1 cellular context compared by ENCODE assay signal in the genomic region with DNA sequence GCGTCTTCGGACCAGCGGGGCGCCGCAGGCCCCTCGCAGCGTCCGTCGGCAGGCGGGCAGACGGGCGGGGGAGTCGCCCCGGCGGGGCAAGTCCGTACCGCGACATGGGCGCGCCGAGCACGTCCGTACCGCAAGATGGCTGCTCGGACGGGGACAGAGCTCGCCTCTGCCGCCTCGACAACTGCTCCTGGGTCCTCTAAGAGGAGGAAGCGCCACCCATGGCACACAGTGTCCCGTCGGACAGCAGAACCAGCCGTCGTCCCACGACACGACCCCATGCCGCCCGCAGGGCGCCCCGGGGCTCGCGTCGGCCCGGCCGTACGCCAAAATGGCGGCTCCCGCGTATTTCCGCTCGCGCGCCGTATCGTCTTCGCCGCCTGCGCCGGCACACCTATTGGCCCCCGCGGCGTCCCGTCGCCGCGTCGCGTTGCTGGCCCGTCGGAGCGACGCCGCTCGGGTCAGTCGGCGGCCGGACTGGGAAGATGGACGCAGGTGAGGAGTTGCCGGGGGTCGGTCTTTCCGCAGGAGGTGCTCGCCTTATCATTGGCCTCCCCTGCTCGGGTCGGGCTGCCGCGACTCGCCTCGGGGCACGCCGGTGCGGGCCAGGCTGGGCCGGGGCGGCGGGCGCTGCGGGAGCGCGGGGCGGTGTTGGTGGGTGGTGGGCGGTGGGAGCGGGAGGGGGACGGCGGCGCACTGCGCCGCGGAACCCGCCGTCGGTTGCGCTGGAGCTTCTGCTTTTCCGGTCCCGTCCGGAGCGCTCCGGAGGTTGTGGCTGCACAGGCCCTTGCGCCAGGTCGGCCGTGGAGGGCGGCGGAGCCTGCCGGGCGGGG.
TF ChIP-seq lines count a peak whose summit lies in the region.

A gene (plus strand): TSS at position 461 of the 830 bp plus-strand sequence. CDS start 22 bp downstream, at position 483.

TF ChIP-seq in K562, 482 proteins besides CTCF, POLR2A, EP300 and RAD21 (continued from another document and continues in another):
- TF ChIP-seq NR2C2 (CRISPR knock-in tag; IDR thresholded peaks at IDR 0.05) (peak; percentile 75; the same call in 1 of the 2 replicates), NR2C2 (tag; IDR thresholded peaks at IDR 0.05) (peak; percentile 96), POLR2H (tag; IDR thresholded peaks at IDR 0.05; ENCODE audit: low read depth) (no peak), GTF2A2 (tag; IDR thresholded peaks at IDR 0.05) (no peak), ZBTB17 (CRISPR knock-in tag; IDR thresholded peaks at IDR 0.05) (no peak), SIN3B (IDR thresholded peaks at IDR 0.05; ENCODE audit: low read depth) (peak; percentile 91), SP1 (CRISPR knock-in tag; IDR thresholded peaks at IDR 0.05) (peak; percentile 42; the same call in 1 of the 2 replicates), MCM5 (IDR thresholded peaks at IDR 0.05; ENCODE audit: low read depth) (no peak), CBX3 (IDR thresholded peaks at IDR 0.05; ENCODE audit: borderline replicate concordance in 1 of 2, low read length in 2 of 2) (no peak), E2F3 (CRISPR knock-in tag; IDR thresholded peaks at IDR 0.05) (peak; percentile 79; the same call in 1 of the 2 replicates), ILF3 (IDR thresholded peaks at IDR 0.05; ENCODE audit: borderline replicate concordance) (no peak), GABPB1 (CRISPR knock-in tag; IDR thresholded peaks at IDR 0.05) (peak; percentile 90), SMAD4 (CRISPR knock-in tag; conservative IDR thresholded peaks at IDR 0.05) (peak; percentile 82; the same call in 1 of the 2 replicates)
- TF ChIP-seq, protein P1, sequence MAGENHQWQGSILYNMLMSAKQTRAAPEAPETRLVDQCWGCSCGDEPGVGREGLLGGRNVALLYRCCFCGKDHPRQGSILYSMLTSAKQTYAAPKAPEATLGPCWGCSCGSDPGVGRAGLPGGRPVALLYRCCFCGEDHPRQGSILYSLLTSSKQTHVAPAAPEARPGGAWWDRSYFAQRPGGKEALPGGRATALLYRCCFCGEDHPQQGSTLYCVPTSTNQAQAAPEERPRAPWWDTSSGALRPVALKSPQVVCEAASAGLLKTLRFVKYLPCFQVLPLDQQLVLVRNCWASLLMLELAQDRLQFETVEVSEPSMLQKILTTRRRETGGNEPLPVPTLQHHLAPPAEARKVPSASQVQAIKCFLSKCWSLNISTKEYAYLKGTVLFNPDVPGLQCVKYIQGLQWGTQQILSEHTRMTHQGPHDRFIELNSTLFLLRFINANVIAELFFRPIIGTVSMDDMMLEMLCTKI (IDR thresholded peaks at IDR 0.05; ENCODE audit: partially characterized antibody) = no peak
- TF ChIP-seq, protein P2, sequence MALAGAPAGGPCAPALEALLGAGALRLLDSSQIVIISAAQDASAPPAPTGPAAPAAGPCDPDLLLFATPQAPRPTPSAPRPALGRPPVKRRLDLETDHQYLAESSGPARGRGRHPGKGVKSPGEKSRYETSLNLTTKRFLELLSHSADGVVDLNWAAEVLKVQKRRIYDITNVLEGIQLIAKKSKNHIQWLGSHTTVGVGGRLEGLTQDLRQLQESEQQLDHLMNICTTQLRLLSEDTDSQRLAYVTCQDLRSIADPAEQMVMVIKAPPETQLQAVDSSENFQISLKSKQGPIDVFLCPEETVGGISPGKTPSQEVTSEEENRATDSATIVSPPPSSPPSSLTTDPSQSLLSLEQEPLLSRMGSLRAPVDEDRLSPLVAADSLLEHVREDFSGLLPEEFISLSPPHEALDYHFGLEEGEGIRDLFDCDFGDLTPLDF (CRISPR knock-in tag; IDR thresholded peaks at IDR 0.05) = peak; percentile 68; the same call in 1 of the 2 replicates
- TF ChIP-seq, protein P3, sequence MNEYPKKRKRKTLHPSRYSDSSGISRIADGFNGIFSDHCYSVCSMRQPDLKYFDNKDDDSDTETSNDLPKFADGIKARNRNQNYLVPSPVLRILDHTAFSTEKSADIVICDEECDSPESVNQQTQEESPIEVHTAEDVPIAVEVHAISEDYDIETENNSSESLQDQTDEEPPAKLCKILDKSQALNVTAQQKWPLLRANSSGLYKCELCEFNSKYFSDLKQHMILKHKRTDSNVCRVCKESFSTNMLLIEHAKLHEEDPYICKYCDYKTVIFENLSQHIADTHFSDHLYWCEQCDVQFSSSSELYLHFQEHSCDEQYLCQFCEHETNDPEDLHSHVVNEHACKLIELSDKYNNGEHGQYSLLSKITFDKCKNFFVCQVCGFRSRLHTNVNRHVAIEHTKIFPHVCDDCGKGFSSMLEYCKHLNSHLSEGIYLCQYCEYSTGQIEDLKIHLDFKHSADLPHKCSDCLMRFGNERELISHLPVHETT (CRISPR knock-in tag; conservative IDR thresholded peaks at IDR 0.05 in 1 of 2, IDR thresholded peaks at IDR 0.05 in 1 of 2) = peak in 1 of 2 experiments; percentile 96; a peak in 2 of 4 replicates
- TF ChIP-seq, protein P4, sequence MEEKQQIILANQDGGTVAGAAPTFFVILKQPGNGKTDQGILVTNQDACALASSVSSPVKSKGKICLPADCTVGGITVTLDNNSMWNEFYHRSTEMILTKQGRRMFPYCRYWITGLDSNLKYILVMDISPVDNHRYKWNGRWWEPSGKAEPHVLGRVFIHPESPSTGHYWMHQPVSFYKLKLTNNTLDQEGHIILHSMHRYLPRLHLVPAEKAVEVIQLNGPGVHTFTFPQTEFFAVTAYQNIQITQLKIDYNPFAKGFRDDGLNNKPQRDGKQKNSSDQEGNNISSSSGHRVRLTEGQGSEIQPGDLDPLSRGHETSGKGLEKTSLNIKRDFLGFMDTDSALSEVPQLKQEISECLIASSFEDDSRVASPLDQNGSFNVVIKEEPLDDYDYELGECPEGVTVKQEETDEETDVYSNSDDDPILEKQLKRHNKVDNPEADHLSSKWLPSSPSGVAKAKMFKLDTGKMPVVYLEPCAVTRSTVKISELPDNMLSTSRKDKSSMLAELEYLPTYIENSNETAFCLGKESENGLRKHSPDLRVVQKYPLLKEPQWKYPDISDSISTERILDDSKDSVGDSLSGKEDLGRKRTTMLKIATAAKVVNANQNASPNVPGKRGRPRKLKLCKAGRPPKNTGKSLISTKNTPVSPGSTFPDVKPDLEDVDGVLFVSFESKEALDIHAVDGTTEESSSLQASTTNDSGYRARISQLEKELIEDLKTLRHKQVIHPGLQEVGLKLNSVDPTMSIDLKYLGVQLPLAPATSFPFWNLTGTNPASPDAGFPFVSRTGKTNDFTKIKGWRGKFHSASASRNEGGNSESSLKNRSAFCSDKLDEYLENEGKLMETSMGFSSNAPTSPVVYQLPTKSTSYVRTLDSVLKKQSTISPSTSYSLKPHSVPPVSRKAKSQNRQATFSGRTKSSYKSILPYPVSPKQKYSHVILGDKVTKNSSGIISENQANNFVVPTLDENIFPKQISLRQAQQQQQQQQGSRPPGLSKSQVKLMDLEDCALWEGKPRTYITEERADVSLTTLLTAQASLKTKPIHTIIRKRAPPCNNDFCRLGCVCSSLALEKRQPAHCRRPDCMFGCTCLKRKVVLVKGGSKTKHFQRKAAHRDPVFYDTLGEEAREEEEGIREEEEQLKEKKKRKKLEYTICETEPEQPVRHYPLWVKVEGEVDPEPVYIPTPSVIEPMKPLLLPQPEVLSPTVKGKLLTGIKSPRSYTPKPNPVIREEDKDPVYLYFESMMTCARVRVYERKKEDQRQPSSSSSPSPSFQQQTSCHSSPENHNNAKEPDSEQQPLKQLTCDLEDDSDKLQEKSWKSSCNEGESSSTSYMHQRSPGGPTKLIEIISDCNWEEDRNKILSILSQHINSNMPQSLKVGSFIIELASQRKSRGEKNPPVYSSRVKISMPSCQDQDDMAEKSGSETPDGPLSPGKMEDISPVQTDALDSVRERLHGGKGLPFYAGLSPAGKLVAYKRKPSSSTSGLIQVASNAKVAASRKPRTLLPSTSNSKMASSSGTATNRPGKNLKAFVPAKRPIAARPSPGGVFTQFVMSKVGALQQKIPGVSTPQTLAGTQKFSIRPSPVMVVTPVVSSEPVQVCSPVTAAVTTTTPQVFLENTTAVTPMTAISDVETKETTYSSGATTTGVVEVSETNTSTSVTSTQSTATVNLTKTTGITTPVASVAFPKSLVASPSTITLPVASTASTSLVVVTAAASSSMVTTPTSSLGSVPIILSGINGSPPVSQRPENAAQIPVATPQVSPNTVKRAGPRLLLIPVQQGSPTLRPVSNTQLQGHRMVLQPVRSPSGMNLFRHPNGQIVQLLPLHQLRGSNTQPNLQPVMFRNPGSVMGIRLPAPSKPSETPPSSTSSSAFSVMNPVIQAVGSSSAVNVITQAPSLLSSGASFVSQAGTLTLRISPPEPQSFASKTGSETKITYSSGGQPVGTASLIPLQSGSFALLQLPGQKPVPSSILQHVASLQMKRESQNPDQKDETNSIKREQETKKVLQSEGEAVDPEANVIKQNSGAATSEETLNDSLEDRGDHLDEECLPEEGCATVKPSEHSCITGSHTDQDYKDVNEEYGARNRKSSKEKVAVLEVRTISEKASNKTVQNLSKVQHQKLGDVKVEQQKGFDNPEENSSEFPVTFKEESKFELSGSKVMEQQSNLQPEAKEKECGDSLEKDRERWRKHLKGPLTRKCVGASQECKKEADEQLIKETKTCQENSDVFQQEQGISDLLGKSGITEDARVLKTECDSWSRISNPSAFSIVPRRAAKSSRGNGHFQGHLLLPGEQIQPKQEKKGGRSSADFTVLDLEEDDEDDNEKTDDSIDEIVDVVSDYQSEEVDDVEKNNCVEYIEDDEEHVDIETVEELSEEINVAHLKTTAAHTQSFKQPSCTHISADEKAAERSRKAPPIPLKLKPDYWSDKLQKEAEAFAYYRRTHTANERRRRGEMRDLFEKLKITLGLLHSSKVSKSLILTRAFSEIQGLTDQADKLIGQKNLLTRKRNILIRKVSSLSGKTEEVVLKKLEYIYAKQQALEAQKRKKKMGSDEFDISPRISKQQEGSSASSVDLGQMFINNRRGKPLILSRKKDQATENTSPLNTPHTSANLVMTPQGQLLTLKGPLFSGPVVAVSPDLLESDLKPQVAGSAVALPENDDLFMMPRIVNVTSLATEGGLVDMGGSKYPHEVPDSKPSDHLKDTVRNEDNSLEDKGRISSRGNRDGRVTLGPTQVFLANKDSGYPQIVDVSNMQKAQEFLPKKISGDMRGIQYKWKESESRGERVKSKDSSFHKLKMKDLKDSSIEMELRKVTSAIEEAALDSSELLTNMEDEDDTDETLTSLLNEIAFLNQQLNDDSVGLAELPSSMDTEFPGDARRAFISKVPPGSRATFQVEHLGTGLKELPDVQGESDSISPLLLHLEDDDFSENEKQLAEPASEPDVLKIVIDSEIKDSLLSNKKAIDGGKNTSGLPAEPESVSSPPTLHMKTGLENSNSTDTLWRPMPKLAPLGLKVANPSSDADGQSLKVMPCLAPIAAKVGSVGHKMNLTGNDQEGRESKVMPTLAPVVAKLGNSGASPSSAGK (IDR thresholded peaks at IDR 0.05) = peak; percentile 71
- TF ChIP-seq, protein P5, sequence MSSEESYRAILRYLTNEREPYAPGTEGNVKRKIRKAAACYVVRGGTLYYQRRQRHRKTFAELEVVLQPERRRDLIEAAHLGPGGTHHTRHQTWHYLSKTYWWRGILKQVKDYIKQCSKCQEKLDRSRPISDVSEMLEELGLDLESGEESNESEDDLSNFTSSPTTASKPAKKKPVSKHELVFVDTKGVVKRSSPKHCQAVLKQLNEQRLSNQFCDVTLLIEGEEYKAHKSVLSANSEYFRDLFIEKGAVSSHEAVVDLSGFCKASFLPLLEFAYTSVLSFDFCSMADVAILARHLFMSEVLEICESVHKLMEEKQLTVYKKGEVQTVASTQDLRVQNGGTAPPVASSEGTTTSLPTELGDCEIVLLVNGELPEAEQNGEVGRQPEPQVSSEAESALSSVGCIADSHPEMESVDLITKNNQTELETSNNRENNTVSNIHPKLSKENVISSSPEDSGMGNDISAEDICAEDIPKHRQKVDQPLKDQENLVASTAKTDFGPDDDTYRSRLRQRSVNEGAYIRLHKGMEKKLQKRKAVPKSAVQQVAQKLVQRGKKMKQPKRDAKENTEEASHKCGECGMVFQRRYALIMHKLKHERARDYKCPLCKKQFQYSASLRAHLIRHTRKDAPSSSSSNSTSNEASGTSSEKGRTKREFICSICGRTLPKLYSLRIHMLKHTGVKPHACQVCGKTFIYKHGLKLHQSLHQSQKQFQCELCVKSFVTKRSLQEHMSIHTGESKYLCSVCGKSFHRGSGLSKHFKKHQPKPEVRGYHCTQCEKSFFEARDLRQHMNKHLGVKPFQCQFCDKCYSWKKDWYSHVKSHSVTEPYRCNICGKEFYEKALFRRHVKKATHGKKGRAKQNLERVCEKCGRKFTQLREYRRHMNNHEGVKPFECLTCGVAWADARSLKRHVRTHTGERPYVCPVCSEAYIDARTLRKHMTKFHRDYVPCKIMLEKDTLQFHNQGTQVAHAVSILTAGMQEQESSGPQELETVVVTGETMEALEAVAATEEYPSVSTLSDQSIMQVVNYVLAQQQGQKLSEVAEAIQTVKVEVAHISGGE (CRISPR knock-in tag; IDR thresholded peaks at IDR 0.05) = peak in 1 of 3 experiments; percentile 80; a peak in 1 of 6 replicates
- TF ChIP-seq, protein P6, sequence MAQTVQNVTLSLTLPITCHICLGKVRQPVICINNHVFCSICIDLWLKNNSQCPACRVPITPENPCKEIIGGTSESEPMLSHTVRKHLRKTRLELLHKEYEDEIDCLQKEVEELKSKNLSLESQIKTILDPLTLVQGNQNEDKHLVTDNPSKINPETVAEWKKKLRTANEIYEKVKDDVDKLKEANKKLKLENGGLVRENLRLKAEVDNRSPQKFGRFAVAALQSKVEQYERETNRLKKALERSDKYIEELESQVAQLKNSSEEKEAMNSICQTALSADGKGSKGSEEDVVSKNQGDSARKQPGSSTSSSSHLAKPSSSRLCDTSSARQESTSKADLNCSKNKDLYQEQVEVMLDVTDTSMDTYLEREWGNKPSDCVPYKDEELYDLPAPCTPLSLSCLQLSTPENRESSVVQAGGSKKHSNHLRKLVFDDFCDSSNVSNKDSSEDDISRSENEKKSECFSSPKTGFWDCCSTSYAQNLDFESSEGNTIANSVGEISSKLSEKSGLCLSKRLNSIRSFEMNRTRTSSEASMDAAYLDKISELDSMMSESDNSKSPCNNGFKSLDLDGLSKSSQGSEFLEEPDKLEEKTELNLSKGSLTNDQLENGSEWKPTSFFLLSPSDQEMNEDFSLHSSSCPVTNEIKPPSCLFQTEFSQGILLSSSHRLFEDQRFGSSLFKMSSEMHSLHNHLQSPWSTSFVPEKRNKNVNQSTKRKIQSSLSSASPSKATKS (CRISPR knock-in tag; IDR thresholded peaks at IDR 0.05) = no peak
